ENCODE assay signal across 8 cellular contexts in the genomic region with DNA sequence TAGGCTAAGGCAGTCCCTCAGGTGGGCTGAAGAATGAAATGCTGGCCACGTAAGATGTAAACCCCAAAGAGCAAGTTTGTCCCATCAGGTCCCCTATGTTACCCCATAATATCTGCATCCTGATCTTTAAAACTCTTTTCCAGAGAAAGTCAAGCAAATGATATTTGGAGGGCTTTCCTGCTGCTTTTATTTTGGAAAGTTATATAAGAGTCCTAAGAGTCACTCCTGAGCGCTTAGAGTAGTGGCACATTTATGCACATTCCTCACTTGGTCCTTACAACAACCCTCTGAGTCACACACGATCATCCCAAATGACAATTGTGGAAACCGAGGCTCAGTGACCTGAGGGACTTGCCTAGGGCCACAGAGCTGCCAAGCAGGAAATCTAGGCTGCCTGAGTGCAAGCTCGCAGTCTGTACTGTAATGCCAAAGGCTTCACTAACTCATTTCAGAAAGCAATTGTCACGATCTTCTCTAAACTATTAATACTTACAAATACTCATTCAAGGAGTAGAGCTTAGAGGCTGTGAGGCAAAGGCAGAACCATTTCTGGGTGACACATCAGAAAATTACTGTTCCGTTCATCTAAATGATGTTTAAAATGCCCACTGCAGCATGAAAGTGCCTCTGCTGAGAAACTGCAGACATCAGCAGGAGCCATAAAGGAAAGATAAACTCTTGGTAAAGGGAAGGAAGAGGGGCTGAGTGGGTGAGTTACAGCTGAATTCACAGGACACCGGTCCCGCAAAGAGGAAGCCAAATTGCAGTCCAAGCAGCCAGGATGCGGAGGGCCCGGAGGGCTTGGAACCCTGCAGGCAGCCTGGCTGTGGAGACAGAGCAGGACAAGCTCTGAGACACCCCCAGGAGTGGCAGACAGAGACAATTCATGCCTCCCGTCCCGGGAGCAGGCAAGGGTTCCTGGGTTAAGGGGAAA. TPM values are rescaled to one million over a fixed set of nuclear protein-coding genes. Genes with fewer than 3 reads are reported as not detected.
DNase-seq lines count a peak whose midpoint lies in the region; ATAC-seq and TF ChIP-seq lines count a peak whose summit lies in the region.

No MANE protein-coding gene starts in this region.

- H3K27me3 Mint-ChIP-seq in natural killer cell treated with Interleukin-12 subunit alpha and Interleukin-12 subunit beta and Interleukin-15 and Interleukin-18, amount 100 ng/mL, for 72 hours, result no peaks in the 10 kb centered on the region

- peak overlapping the region; percentile 67 for H3K27ac ChIP-seq in duodenal mucosa (ENCODE audit: low read depth, low read length)

- H3K4me1 Mint-ChIP-seq in natural killer cell treated with Interleukin-12 subunit alpha and Interleukin-12 subunit beta and Interleukin-15 and Interleukin-18, amount 100 ng/mL, for 72 hours (ENCODE audit: low read depth in 2 of 2), result peaks cover 72 to 78% of the 10 kb centered on the region in 2 donors

- H3K9me3 Mint-ChIP-seq in natural killer cell treated with Interleukin-12 subunit alpha and Interleukin-12 subunit beta and Interleukin-15 and Interleukin-18, amount 100 ng/mL, for 72 hours, result no peaks in the 10 kb centered on the region

- H3K4me1 ChIP-seq in duodenal mucosa (ENCODE audit: control insufficient read depth in 1 of 2, insufficient read depth in 2 of 2, low read length in 2 of 2), result peaks cover 81 to 82% of the 10 kb centered on the region in 2 donors

- ATAC-seq in Right ventricle myocardium inferior (peak; percentile 18), HG03439 (IDR thresholded peaks at IDR 0.05; ENCODE audit: unreplicated experiment) (no peak), omental fat pad (ENCODE audit: low FRiP score) (no peak)
- ATAC-seq in natural killer cell treated with Interleukin-12 subunit alpha and Interleukin-12 subunit beta and Interleukin-15 and Interleukin-18, amount 100 ng/mL, for 72 hours, result peak in 1 of 2 donors; percentile 46

- DNase-seq in Right ventricle myocardium inferior (ENCODE audit: missing footprints), result no peak
- DNase-seq in cardiac septum (ENCODE audit: low spot score), result no peak
- no peak for DNase-seq in natural killer cell treated with Interleukin-12 subunit alpha and Interleukin-12 subunit beta and Interleukin-15 and Interleukin-18, amount 100 ng/mL, for 72 hours (ENCODE audit: low spot score)
- no peak for DNase-seq in GM10266 (ENCODE audit: extremely low spot score)
- DNase-seq in NCI-H1694 treated with DMSO at 0.1 percent for 48 hours (lab: John Stamatoyannopoulos, UW), result no peak
- DNase-seq in omental fat pad (ENCODE audit: low spot score), result no peak

- H3K4me3 ChIP-seq in duodenal mucosa (ENCODE audit: low read depth in 1 of 2, low read length in 2 of 2), result no peak overlapping the region

- H3K9ac ChIP-seq in duodenal mucosa (ENCODE audit: low read depth in 1 of 2, low read length in 2 of 2), result peak overlapping the region in 1 of 2 donors; percentile 22

- no peak for TF ChIP-seq CTCF in GM10266 (IDR thresholded peaks at IDR 0.05; ENCODE audit: control insufficient read depth, insufficient read depth, low read depth, missing control alignments)
- no peak for TF ChIP-seq CTCF in omental fat pad (IDR thresholded peaks at IDR 0.05)

- intact Hi-C loops in Right ventricle myocardium inferior (cut with DNase I), result loop anchor here (5.0 kb wide), 1 partner anchor 62 kb away; no protein-coding TSS in a partner anchor
- intact Hi-C loops in cardiac septum (cut with DNase I), result no loop called here

- no peaks in the 10 kb centered on the region for H3K27me3 ChIP-seq in duodenal mucosa (ENCODE audit: control insufficient read depth in 1 of 2, insufficient read depth in 2 of 2, low read length in 2 of 2)

- no peaks in the 10 kb centered on the region for H3K9me3 ChIP-seq in duodenal mucosa (ENCODE audit: control insufficient read depth in 1 of 2, low read length in 2 of 2)

- H3K36me3 Mint-ChIP-seq in natural killer cell treated with Interleukin-12 subunit alpha and Interleukin-12 subunit beta and Interleukin-15 and Interleukin-18, amount 100 ng/mL, for 72 hours, result no peaks in the 10 kb centered on the region

- peak overlapping the region; percentile 58 for H3K4me3 Mint-ChIP-seq in natural killer cell treated with Interleukin-12 subunit alpha and Interleukin-12 subunit beta and Interleukin-15 and Interleukin-18, amount 100 ng/mL, for 72 hours

- H3K36me3 ChIP-seq in duodenal mucosa (ENCODE audit: control insufficient read depth in 1 of 2, insufficient read depth in 2 of 2, low read length in 2 of 2), result peaks cover 0 to 1% of the 10 kb centered on the region in 2 donors

- H3K27ac Mint-ChIP-seq in natural killer cell treated with Interleukin-12 subunit alpha and Interleukin-12 subunit beta and Interleukin-15 and Interleukin-18, amount 100 ng/mL, for 72 hours, result peak overlapping the region; percentile 33 to 55

RNA-seq across cellular contexts. Expression of a gene that starts 30.8 kb away (rescaled TPM):
- total RNA-seq in Right ventricle myocardium inferior (267 TPM), cardiac septum (213 TPM), omental fat pad (100 to 1,000 TPM in 3 of 4 donors, 10 to 100 TPM in 1; 98.0 to 130 (median 120) TPM)
- 100 to 1,000 TPM; 270 to 359 TPM for total RNA-seq in natural killer cell treated with Interleukin-12 subunit alpha and Interleukin-12 subunit beta and Interleukin-15 and Interleukin-18, amount 100 ng/mL, for 72 hours
